Comparison of ENCODE assay signal across 9 cellular contexts in genomic region chr15:99902248-99902647, GRCh38.
"Had no signal": no experiment of that assay in that cellular context is flagged by ENCODE, and none has a peak within 500 bp of the region (broad histone marks: within the 10 kb centered on the region; RNA-seq: fewer than 3 reads in every experiment).

No MANE protein-coding gene starts in this region.

- H3K4me2 ChIP-seq: KMS-11 had no signal

- H3K9ac ChIP-seq: GM23248, KMS-11 had no signal

- H3K4me3 ChIP-seq: GM23248, HAP-1 had no signal

- ATAC-seq: HCT116 had no signal

- DNase-seq: GM23248, GOT3, H7, HFFc6, KBM-7 had no signal

- H3K4me3 Mint-ChIP-seq: HFFc6 had no signal

- H3K36me3 ChIP-seq: HAP-1 had no signal

- FAIRE-seq: HTR-8/SVneo had no signal

- H3K27ac Mint-ChIP-seq: HFFc6 had no signal

- H2AFZ ChIP-seq: GM23248 had no signal

- H3K9me3 ChIP-seq: HAP-1 had no signal

- H3K27ac ChIP-seq: GM23248, KMS-11 had no signal
